Comparison of ENCODE assay signal across 18 cellular contexts in the genomic region with DNA sequence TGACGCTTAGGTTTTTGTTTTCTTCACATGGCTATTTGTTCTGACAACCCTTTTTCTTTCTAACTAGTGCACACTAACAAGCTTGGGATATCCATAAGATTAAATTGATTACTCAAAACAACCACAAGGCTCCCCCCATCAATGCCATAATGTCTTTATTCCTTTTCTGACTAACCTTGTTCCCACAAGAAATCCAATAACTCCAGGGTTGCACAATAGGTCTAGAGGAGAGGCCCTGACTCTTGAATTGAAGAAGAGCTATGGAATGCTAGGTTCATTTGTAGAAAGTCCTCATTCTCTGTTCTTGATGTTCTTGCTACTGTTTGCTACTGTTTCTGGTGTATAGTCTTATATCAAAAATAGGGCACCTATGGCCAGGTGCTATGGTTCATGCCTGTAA.
"Had no signal": no experiment of that assay in that cellular context is flagged by ENCODE, and none has a peak within 500 bp of the region (broad histone marks: within the 10 kb centered on the region; RNA-seq: fewer than 3 reads in every experiment).

No MANE protein-coding gene starts in this region.

- H3K36me3 Mint-ChIP-seq: activated naive CD8-positive, alpha-beta T cell treated with anti-CD3 and anti-CD28 coated beads for 36 hours; brain; natural killer cell treated with Interleukin-12 subunit alpha and Interleukin-12 subunit beta and Interleukin-15 and Interleukin-18, amount 100 ng/mL, for 72 hours; stimulated activated memory B cell treated with anti-CD40 and anti-IgM and Interleukin-4, amounts not matched to agents 10 μg/mL and 1 μg/mL and 100 μg/mL, for 72 hours; type B pancreatic cell had no signal

- H3K4me3 Mint-ChIP-seq: activated naive CD8-positive, alpha-beta T cell treated with anti-CD3 and anti-CD28 coated beads for 36 hours; brain; endodermal cell; natural killer cell treated with Interleukin-12 subunit alpha and Interleukin-12 subunit beta and Interleukin-15 and Interleukin-18, amount 100 ng/mL, for 72 hours; stimulated activated memory B cell treated with anti-CD40 and anti-IgM and Interleukin-4, amounts not matched to agents 10 μg/mL and 1 μg/mL and 100 μg/mL, for 72 hours; T-helper 17 cell; type B pancreatic cell had no signal

- ATAC-seq: natural killer cell treated with Interleukin-12 subunit alpha and Interleukin-12 subunit beta and Interleukin-15 and Interleukin-18, amount 100 ng/mL, for 72 hours; pancreas; sciatic nerve; stimulated activated memory B cell treated with anti-CD40 and anti-IgM and Interleukin-4, amounts not matched to agents 10 μg/mL and 1 μg/mL and 100 μg/mL, for 72 hours; T-helper 17 cell had no signal

- H3K9me3 ChIP-seq: colonic mucosa, neutrophil, pancreas, spleen, testis had no signal

- H3K9me3 Mint-ChIP-seq: activated naive CD8-positive, alpha-beta T cell treated with anti-CD3 and anti-CD28 coated beads for 36 hours; brain; natural killer cell treated with Interleukin-12 subunit alpha and Interleukin-12 subunit beta and Interleukin-15 and Interleukin-18, amount 100 ng/mL, for 72 hours; stimulated activated memory B cell treated with anti-CD40 and anti-IgM and Interleukin-4, amounts not matched to agents 10 μg/mL and 1 μg/mL and 100 μg/mL, for 72 hours; type B pancreatic cell had no signal

- H3K4me1 Mint-ChIP-seq: activated naive CD8-positive, alpha-beta T cell treated with anti-CD3 and anti-CD28 coated beads for 36 hours; endodermal cell; stimulated activated memory B cell treated with anti-CD40 and anti-IgM and Interleukin-4, amounts not matched to agents 10 μg/mL and 1 μg/mL and 100 μg/mL, for 72 hours; T-helper 17 cell had no signal

- H3K4me3 ChIP-seq: colonic mucosa, pancreas, spleen, testis had no signal

- FAIRE-seq: pancreas had no signal

- H3K27me3 ChIP-seq: colonic mucosa, neutrophil, spleen, testis had no signal

- H3K27me3 Mint-ChIP-seq: activated naive CD8-positive, alpha-beta T cell treated with anti-CD3 and anti-CD28 coated beads for 36 hours; brain; stimulated activated memory B cell treated with anti-CD40 and anti-IgM and Interleukin-4, amounts not matched to agents 10 μg/mL and 1 μg/mL and 100 μg/mL, for 72 hours; T-helper 17 cell; type B pancreatic cell had no signal

- H3K27ac Mint-ChIP-seq: activated naive CD8-positive, alpha-beta T cell treated with anti-CD3 and anti-CD28 coated beads for 36 hours; brain; endodermal cell; natural killer cell treated with Interleukin-12 subunit alpha and Interleukin-12 subunit beta and Interleukin-15 and Interleukin-18, amount 100 ng/mL, for 72 hours; stimulated activated memory B cell treated with anti-CD40 and anti-IgM and Interleukin-4, amounts not matched to agents 10 μg/mL and 1 μg/mL and 100 μg/mL, for 72 hours; T-helper 17 cell; type B pancreatic cell had no signal

- H3K36me3 ChIP-seq: colonic mucosa, neutrophil, pancreas, spleen, WERI-Rb-1 had no signal

- H3K27ac ChIP-seq: colonic mucosa, neutrophil, pancreas, spleen, testis, WERI-Rb-1 had no signal

- DNase-seq: activated CD4-positive, alpha-beta T cell treated with anti-CD3 and anti-CD28 coated beads, Interleukin-2, amount 50 U/mL, for 48 hours; activated naive CD8-positive, alpha-beta T cell treated with anti-CD3 and anti-CD28 coated beads for 36 hours; central memory CD4-positive, alpha-beta T cell; colonic mucosa; endodermal cell; erythroblast; pancreas; spleen; stimulated activated CD4-positive, alpha-beta T cell treated with anti-CD3 and anti-CD28 coated beads, Interleukin-4, amount 100 ng/mL, for 4 hours; T-helper 17 cell; testis; WERI-Rb-1 had no signal

- H3K4me1 ChIP-seq: colonic mucosa, pancreas, spleen, testis had no signal
